ENCODE assay signal across 9 cellular contexts in genomic region chr14:20632448-20632830, GRCh38. TPM values are rescaled to one million over a fixed set of nuclear protein-coding genes. Genes with fewer than 3 reads are reported as not detected.
DNase-seq lines count a peak whose midpoint lies in the region; ATAC-seq and TF ChIP-seq lines count a peak whose summit lies in the region.
"Had no signal": no experiment of that assay in that cellular context is flagged by ENCODE, and none has a peak within 500 bp of the region (broad histone marks: within the 10 kb centered on the region; RNA-seq: fewer than 3 reads in every experiment).

No MANE protein-coding gene starts in this region.

- no peak for TF ChIP-seq EP300 in gastroesophageal sphincter (IDR thresholded peaks at IDR 0.05)

- H3K36me3 ChIP-seq in H7 (replicated peaks; ENCODE audit: control insufficient read depth, insufficient read depth, low read length) = no peaks in the 10 kb centered on the region
- H3K36me3 ChIP-seq in gastroesophageal sphincter = no peaks in the 10 kb centered on the region

- H3K27ac ChIP-seq in gastroesophageal sphincter = peak overlapping the region in 1 of 4 donors; percentile 54

- H3K27me3 Mint-ChIP-seq in stimulated activated naive B cell treated with anti-CD40 and anti-IgM and Interleukin-4, amounts not matched to agents 10 μg/mL and 1 μg/mL and 100 μg/mL, for 72 hours = peaks cover 26 to 70% of the 10 kb centered on the region in 2 donors

- ATAC-seq in SK-N-SH treated with all-trans-retinoic acid at 6 μM for 48 hours (peak; percentile 13), gastroesophageal sphincter (peak; percentile 30)
- peak; percentile 60 to 70 for ATAC-seq in stimulated activated naive B cell treated with anti-CD40 and anti-IgM and Interleukin-4, amounts not matched to agents 10 μg/mL and 1 μg/mL and 100 μg/mL, for 72 hours (replicated peaks)

- H3K9me3 Mint-ChIP-seq in stimulated activated naive B cell treated with anti-CD40 and anti-IgM and Interleukin-4, amounts not matched to agents 10 μg/mL and 1 μg/mL and 100 μg/mL, for 72 hours = peaks cover 0 to 1% of the 10 kb centered on the region in 2 donors

- H3K36me3 Mint-ChIP-seq in stimulated activated naive B cell treated with anti-CD40 and anti-IgM and Interleukin-4, amounts not matched to agents 10 μg/mL and 1 μg/mL and 100 μg/mL, for 72 hours = peaks cover 2 to 6% of the 10 kb centered on the region in 2 donors

- H3K27me3 ChIP-seq in H7 (ENCODE audit: control insufficient read depth, insufficient read depth, low read length) (peaks cover 16% of the 10 kb centered on the region), gastroesophageal sphincter (peaks cover 56% of the 10 kb centered on the region)

- TF ChIP-seq POLR2A in gastroesophageal sphincter (IDR thresholded peaks at IDR 0.05) = no peak

- peak overlapping the region; percentile 98 for H3K27ac Mint-ChIP-seq in stimulated activated naive B cell treated with anti-CD40 and anti-IgM and Interleukin-4, amounts not matched to agents 10 μg/mL and 1 μg/mL and 100 μg/mL, for 72 hours

- H3K4me3 ChIP-seq in GM08714 (ENCODE audit: low read length) (peak overlapping the region; percentile 68), H7 (ENCODE audit: insufficient read depth, low read depth, low read length) (peak overlapping the region; percentile 70), gastroesophageal sphincter (peak overlapping the region in 1 of 2 donors; percentile 44)

- 0% methylated on average over 4 to 11 of the region's 19 CpGs for WGBS in gastroesophageal sphincter (ENCODE audit: low coverage in 1 of 2), 2 donors

- DNase-seq in H7 = no peak
- no peak for DNase-seq in stimulated activated naive B cell treated with anti-CD40 and anti-IgM and Interleukin-4, amounts not matched to agents 10 μg/mL and 1 μg/mL and 100 μg/mL, for 72 hours
- DNase-seq in NCI-H187 (lab: John Stamatoyannopoulos, UW) = no peak
- no peak for DNase-seq in GF-D8 (lab: John Stamatoyannopoulos, UW)
- DNase-seq in NCI-H510A (lab: John Stamatoyannopoulos, UW) = no peak

- H3K4me1 ChIP-seq in gastroesophageal sphincter = peaks cover 0 to 40% (median 13%) of the 10 kb centered on the region in 3 donors

- H3K4me3 Mint-ChIP-seq in stimulated activated naive B cell treated with anti-CD40 and anti-IgM and Interleukin-4, amounts not matched to agents 10 μg/mL and 1 μg/mL and 100 μg/mL, for 72 hours = peak overlapping the region; percentile 76 to 81

- no peak for TF ChIP-seq CTCF in gastroesophageal sphincter (IDR thresholded peaks at IDR 0.05)

- H3K9me3 ChIP-seq in gastroesophageal sphincter = no peaks in the 10 kb centered on the region

- H3K4me1 Mint-ChIP-seq in stimulated activated naive B cell treated with anti-CD40 and anti-IgM and Interleukin-4, amounts not matched to agents 10 μg/mL and 1 μg/mL and 100 μg/mL, for 72 hours = peaks cover 33 to 38% of the 10 kb centered on the region in 2 donors

TF ChIP-seq in SK-N-SH treated with all-trans-retinoic acid at 6 μM for 48 hours, 23 proteins besides CTCF, POLR2A, EP300 and RAD21:
- TF ChIP-seq SNAI2 (CRISPR knock-in tag; IDR thresholded peaks at IDR 0.05) = no peak
- no peak for TF ChIP-seq BACH2 (CRISPR knock-in tag; IDR thresholded peaks at IDR 0.05; ENCODE audit: borderline replicate concordance)
- TF ChIP-seq TOX (CRISPR knock-in tag; IDR thresholded peaks at IDR 0.05; ENCODE audit: borderline replicate concordance) = no peak
- no peak for TF ChIP-seq ZNF70 (CRISPR knock-in tag; IDR thresholded peaks at IDR 0.05)
- TF ChIP-seq RARB (CRISPR knock-in tag; IDR thresholded peaks at IDR 0.05) = no peak
- TF ChIP-seq ARNTL (CRISPR knock-in tag; IDR thresholded peaks at IDR 0.05; ENCODE audit: borderline replicate concordance, low read depth) = no peak
- no peak for TF ChIP-seq ZNF8 (CRISPR knock-in tag; IDR thresholded peaks at IDR 0.05)
- no peak for TF ChIP-seq CREB5 (CRISPR knock-in tag; IDR thresholded peaks at IDR 0.05; ENCODE audit: low read depth)

RNA-seq across cellular contexts. Expression of gene OR6S1, which starts 9.1 kb away (rescaled TPM):
- not detected in 2 replicates for total RNA-seq in H7 (2014; rRNA removed; shearing (Covaris generic))
- not detected for total RNA-seq in gastroesophageal sphincter
- total RNA-seq: RPMI7951 had no signal

RNA-seq across cellular contexts. Expression of gene RNASE12, which starts 41.3 kb away (rescaled TPM):
- total RNA-seq in H7 (2014; rRNA removed; shearing (Covaris generic)) = not detected in 2 replicates
- not detected for total RNA-seq in gastroesophageal sphincter
- total RNA-seq: RPMI7951 had no signal

RNA-seq across cellular contexts. Expression of gene RNASE11, which starts 44.6 kb away (rescaled TPM):
- not detected in 2 replicates for total RNA-seq in H7 (2014; rRNA removed; shearing (Covaris generic))
- not detected for total RNA-seq in gastroesophageal sphincter
- total RNA-seq: RPMI7951 had no signal

RNA-seq across cellular contexts. Expression of gene RNASE4, which starts 51.9 kb away (rescaled TPM):
- total RNA-seq in H7 (2014; rRNA removed; shearing (Covaris generic)) = 15.8 and 20.5 TPM in 2 replicates
- total RNA-seq in gastroesophageal sphincter = 100 to 1,000 TPM in 2 of 4 donors, 10 to 100 TPM in 2; 65.2 to 139 (median 106) TPM

RNA-seq across cellular contexts. Expression of gene ANG, which starts 56.1 kb away (rescaled TPM):
- 19.4 and 23.5 TPM in 2 replicates for total RNA-seq in H7 (2014; rRNA removed; shearing (Covaris generic))
- total RNA-seq in gastroesophageal sphincter = 10 to 100 TPM; 16.8 to 32.0 (median 25.2) TPM

Comparison
In these comparisons a context has a peak if more than half of its experiments do, and no peak if none do; other contexts are left out.
1. ATAC-seq: peak in every context shown above with its lines; median percentile 65 in stimulated activated naive B cell treated with anti-CD40 and anti-IgM and Interleukin-4, amounts not matched to agents 10 μg/mL and 1 μg/mL and 100 μg/mL, for 72 hours; 30 in gastroesophageal sphincter; 13 in SK-N-SH treated with all-trans-retinoic acid at 6 μM for 48 hours.